ENCODE assay signal across 9 cellular contexts in the genomic region with DNA sequence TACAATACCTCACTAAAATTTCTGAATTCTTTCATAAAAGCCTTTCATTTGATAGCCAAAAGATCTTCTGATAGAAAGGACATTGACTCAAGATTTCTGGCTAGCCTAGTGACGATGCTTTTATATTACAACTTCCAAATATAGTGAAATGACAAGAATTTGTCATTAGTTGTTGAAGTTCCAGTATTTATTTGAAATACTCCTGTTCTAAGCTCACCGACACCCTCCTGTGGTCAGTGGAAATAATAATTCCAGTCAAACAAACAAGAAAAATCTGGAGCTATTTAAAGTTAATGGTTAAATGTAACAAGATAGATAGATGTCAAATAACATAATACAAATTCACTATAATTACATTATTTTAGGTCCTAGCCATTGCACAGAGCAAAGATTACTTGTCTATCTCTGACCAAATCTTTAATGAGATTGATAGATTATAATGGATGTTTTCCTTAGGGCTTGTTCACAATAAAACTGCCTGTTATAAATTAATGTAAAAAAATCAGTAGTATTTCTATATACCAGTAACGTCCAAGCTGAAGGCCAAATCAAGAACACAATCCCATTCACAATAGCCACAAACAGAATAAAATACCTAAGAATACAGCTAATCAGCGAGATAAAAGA.
DNase-seq lines count a peak whose midpoint lies in the region; ATAC-seq and TF ChIP-seq lines count a peak whose summit lies in the region.
"Had no signal": no experiment of that assay in that cellular context is flagged by ENCODE, and none has a peak within 500 bp of the region (broad histone marks: within the 10 kb centered on the region; RNA-seq: fewer than 3 reads in every experiment).

No MANE protein-coding gene starts in this region.

- WGBS in esophagus squamous epithelium, 2 donors: 42 to 45% methylated on average over 4 of the region's 4 CpGs

- peaks cover 19% of the 10 kb centered on the region for H3K4me1 Mint-ChIP-seq in osteocyte (ENCODE audit: unreplicated experiment)

- no peaks in the 10 kb centered on the region for H3K27me3 Mint-ChIP-seq in osteocyte (ENCODE audit: unreplicated experiment)

- TF ChIP-seq POLR2A in esophagus squamous epithelium (IDR thresholded peaks at IDR 0.05): no peak

- DNase-seq in DMS153 treated with DMSO at 0.1 percent for 48 hours (lab: John Stamatoyannopoulos, UW; ENCODE audit: unreplicated experiment) (peak; percentile 53), DMS153 (lab: John Stamatoyannopoulos, UW) (no peak), HT1080 (ENCODE audit: low read depth) (peak; percentile 34), T-helper 9 cell (peak; percentile 28), esophagus squamous epithelium (lab: John Stamatoyannopoulos, UW) (no peak), osteocyte (ENCODE audit: extremely low spot score, unreplicated experiment) (no peak), NCI-H524 treated with DMSO at 0.1 percent for 48 hours (lab: John Stamatoyannopoulos, UW) (no peak)

- no peaks in the 10 kb centered on the region for H3K9me3 Mint-ChIP-seq in osteocyte (ENCODE audit: unreplicated experiment)

- intact Hi-C loops in esophagus squamous epithelium (cut with DNase I): loop anchor here (10.0 kb wide), 1 partner anchor 198 kb away; the partner anchor contains the start of gene RGCC

- H3K36me3 Mint-ChIP-seq in osteocyte (ENCODE audit: unreplicated experiment): no peaks in the 10 kb centered on the region

- no peak for ATAC-seq in esophagus mucosa

- no peaks in the 10 kb centered on the region for H3K36me3 ChIP-seq in esophagus squamous epithelium
- H3K36me3 ChIP-seq: BLaER1 had no signal

- peak in 5 of 6 experiments; percentile 52 to 73 (median 59) for TF ChIP-seq CTCF in esophagus squamous epithelium (IDR thresholded peaks at IDR 0.05)
- TF ChIP-seq CTCF in osteocyte (IDR thresholded peaks at IDR 0.05): peak; percentile 71

- H3K4me3 ChIP-seq in esophagus squamous epithelium: no peak overlapping the region
- H3K4me3 ChIP-seq: BLaER1 had no signal

- no peaks in the 10 kb centered on the region for H3K9me3 ChIP-seq in esophagus squamous epithelium
- H3K9me3 ChIP-seq: BLaER1 had no signal

- H3K4me1 ChIP-seq in esophagus squamous epithelium: peaks cover 0 to 15% (median 0%) of the 10 kb centered on the region in 3 donors
- H3K4me1 ChIP-seq: BLaER1 had no signal

- no peak overlapping the region for H3K4me3 Mint-ChIP-seq in osteocyte (ENCODE audit: unreplicated experiment)

- H3K27ac Mint-ChIP-seq in osteocyte (ENCODE audit: unreplicated experiment): no peak overlapping the region

- H3K27ac ChIP-seq in esophagus squamous epithelium: no peak overlapping the region
- H3K27ac ChIP-seq: BLaER1 had no signal

- H3K27me3 ChIP-seq in esophagus squamous epithelium: no peaks in the 10 kb centered on the region
- H3K27me3 ChIP-seq: BLaER1 had no signal

Comparison
In these comparisons a context has a peak if more than half of its experiments do, and no peak if none do; other contexts are left out.
1. DNase-seq: peak in DMS153 treated with DMSO at 0.1 percent for 48 hours (single experiment), HT1080 (single experiment) and T-helper 9 cell (single experiment); none in DMS153 (single experiment), esophagus squamous epithelium (single experiment), osteocyte (single experiment) and NCI-H524 treated with DMSO at 0.1 percent for 48 hours (single experiment).